In genomic region chr6:132491881-132492280, GRCh38 we compare ENCODE assay signal across 22 cellular contexts. TPM values are rescaled to one million over a fixed set of nuclear protein-coding genes. Genes with fewer than 3 reads are reported as not detected.
"Had no signal": no experiment of that assay in that cellular context is flagged by ENCODE, and none has a peak within 500 bp of the region (broad histone marks: within the 10 kb centered on the region; RNA-seq: fewer than 3 reads in every experiment).

No MANE protein-coding gene starts in this region.

- H3K27me3 Mint-ChIP-seq: activated naive CD4-positive, alpha-beta T cell treated with anti-CD3 and anti-CD28 coated beads, Interleukin-2, amount 50 U/mL, for 24 hours; central memory CD8-positive, alpha-beta T cell; memory B cell; stimulated activated naive CD8-positive, alpha-beta T cell treated with anti-CD3 and anti-CD28 coated beads, Interleukin-15, amount 100 ng/mL, for 72 hours; type B pancreatic cell had no signal

- H3K9me3 Mint-ChIP-seq: activated T-helper 1 cell treated with anti-CD3 and anti-CD28 coated beads, Interleukin-12 subunit alpha, Interleukin-12 subunit beta, Interleukin-2, Interleukin-4 antibody, amounts not matched to agents 30 ng/mL and 10 ng/mL and 1 ng/mL, durations not matched to agents 14 hours and 24 hours and 36 hours; central memory CD8-positive, alpha-beta T cell had no signal

- H3K36me3 ChIP-seq: adrenal gland, breast epithelium, colonic mucosa, WERI-Rb-1 had no signal

- H3K4me3 ChIP-seq: adrenal gland, breast epithelium, colonic mucosa, esophagus muscularis mucosa, gastroesophageal sphincter, mucosa of descending colon had no signal

- H3K27ac ChIP-seq: breast epithelium, colonic mucosa, WERI-Rb-1 had no signal

- H3K9me3 ChIP-seq: adrenal gland, breast epithelium, colonic mucosa, esophagus muscularis mucosa, gastroesophageal sphincter, mucosa of descending colon had no signal

- H3K4me3 Mint-ChIP-seq: activated CD8-positive, alpha-beta T cell treated with anti-CD3 and anti-CD28 coated beads, Interleukin-2, amount 10 ng/mL, durations not matched to agents 7 days and 5 days; activated naive CD4-positive, alpha-beta T cell treated with anti-CD3 and anti-CD28 coated beads, Interleukin-2, amount 50 U/mL, for 24 hours; activated T-helper 1 cell treated with anti-CD3 and anti-CD28 coated beads, Interleukin-12 subunit alpha, Interleukin-12 subunit beta, Interleukin-2, Interleukin-4 antibody, amounts not matched to agents 30 ng/mL and 10 ng/mL and 1 ng/mL, durations not matched to agents 14 hours and 24 hours and 36 hours; central memory CD8-positive, alpha-beta T cell; memory B cell; nephron progenitor cell; stimulated activated naive CD8-positive, alpha-beta T cell treated with anti-CD3 and anti-CD28 coated beads, Interleukin-15, amount 100 ng/mL, for 72 hours; type B pancreatic cell had no signal

- H3K4me1 Mint-ChIP-seq: nephron progenitor cell had no signal

- DNase-seq: activated CD4-positive, alpha-beta T cell treated with anti-CD3 and anti-CD28 coated beads, Interleukin-2, amount 50 U/mL, for 1 hour; activated CD4-positive, CD25-positive, alpha-beta regulatory T cell treated with anti-CD3 and anti-CD28 coated beads, Interleukin-2, amount 50 U/mL, for 72 hours; activated CD8-positive, alpha-beta T cell treated with anti-CD3 and anti-CD28 coated beads, Interleukin-2, amount 10 ng/mL, durations not matched to agents 7 days and 5 days; activated gamma-delta T cell treated with Interleukin-2 at 50 U/mL for 16 hours; colonic mucosa; left ventricle myocardium superior; mucosa of descending colon; nephron progenitor cell; stimulated activated CD4-positive, alpha-beta T cell treated with anti-CD3 and anti-CD28 coated beads, Interleukin-4, amount 100 ng/mL, for 4 hours; stimulated activated naive CD8-positive, alpha-beta T cell treated with anti-CD3 and anti-CD28 coated beads, Interleukin-15, amount 100 ng/mL, for 72 hours; T-helper 1 cell; WERI-Rb-1 had no signal

- H3K4me1 ChIP-seq: colonic mucosa had no signal

- H3K27ac Mint-ChIP-seq: activated CD8-positive, alpha-beta T cell treated with anti-CD3 and anti-CD28 coated beads, Interleukin-2, amount 10 ng/mL, durations not matched to agents 7 days and 5 days; activated naive CD4-positive, alpha-beta T cell treated with anti-CD3 and anti-CD28 coated beads, Interleukin-2, amount 50 U/mL, for 24 hours; activated T-helper 1 cell treated with anti-CD3 and anti-CD28 coated beads, Interleukin-12 subunit alpha, Interleukin-12 subunit beta, Interleukin-2, Interleukin-4 antibody, amounts not matched to agents 30 ng/mL and 10 ng/mL and 1 ng/mL, durations not matched to agents 14 hours and 24 hours and 36 hours; memory B cell; nephron progenitor cell; stimulated activated naive CD8-positive, alpha-beta T cell treated with anti-CD3 and anti-CD28 coated beads, Interleukin-15, amount 100 ng/mL, for 72 hours; type B pancreatic cell had no signal

- H3K27me3 ChIP-seq: adrenal gland, breast epithelium, colonic mucosa, esophagus muscularis mucosa, gastroesophageal sphincter had no signal

- ATAC-seq: activated CD8-positive, alpha-beta T cell treated with anti-CD3 and anti-CD28 coated beads, Interleukin-2, amount 10 ng/mL, durations not matched to agents 7 days and 5 days; gastroesophageal sphincter; stimulated activated naive CD8-positive, alpha-beta T cell treated with anti-CD3 and anti-CD28 coated beads, Interleukin-15, amount 100 ng/mL, for 72 hours had no signal

RNA-seq across cellular contexts. Expression of gene TAAR9, which starts 46.2 kb away (rescaled TPM):
- total RNA-seq: activated CD8-positive, alpha-beta T cell treated with anti-CD3 and anti-CD28 coated beads, Interleukin-2, amount 10 ng/mL, durations not matched to agents 7 days and 5 days; activated T-helper 1 cell treated with anti-CD3 and anti-CD28 coated beads, Interleukin-12 subunit alpha, Interleukin-12 subunit beta, Interleukin-2, Interleukin-4 antibody, amounts not matched to agents 30 ng/mL and 10 ng/mL and 1 ng/mL, durations not matched to agents 14 hours and 24 hours and 36 hours; adrenal gland; breast epithelium; colonic mucosa; esophagus muscularis mucosa; gastroesophageal sphincter; left ventricle myocardium superior; mucosa of descending colon; sciatic nerve had no signal
- polyA plus RNA-seq: adrenal gland had no signal
